23 cellular contexts compared by ENCODE assay signal in genomic region chr1:91870322-91870721, GRCh38.
"Had no signal": no experiment of that assay in that cellular context is flagged by ENCODE, and none has a peak within 500 bp of the region (broad histone marks: within the 10 kb centered on the region; RNA-seq: fewer than 3 reads in every experiment).

No MANE protein-coding gene starts in this region.

- H3K9me3 ChIP-seq: heart left ventricle, neutrophil, sigmoid colon, testis, tibial nerve, upper lobe of right lung, vagina had no signal

- H3K36me3 ChIP-seq: heart left ventricle, neutrophil, sigmoid colon, tibial nerve, upper lobe of right lung, vagina had no signal

- ATAC-seq: esophagus mucosa, heart left ventricle, left ventricle myocardium superior, upper lobe of right lung had no signal

- H3K27me3 ChIP-seq: dorsolateral prefrontal cortex, heart left ventricle, sigmoid colon, testis, tibial nerve, upper lobe of right lung, vagina had no signal

- H3K27ac ChIP-seq: dorsolateral prefrontal cortex, heart left ventricle, neutrophil, sigmoid colon, testis, tibial nerve, upper lobe of right lung, vagina had no signal

- H3K4me3 ChIP-seq: dorsolateral prefrontal cortex, heart left ventricle, lung, sigmoid colon, skin epidermis, testis, tibial nerve, upper lobe of right lung, vagina had no signal

- FAIRE-seq: endometrium, frontal cortex, islet of Langerhans had no signal

- DNase-seq: cortex of kidney; dorsolateral prefrontal cortex; effector CD8-positive, alpha-beta T cell; heart left ventricle; hippocampal formation; left ventricle myocardium superior; mesenchymal stem cell; midbrain; sigmoid colon; stimulated activated CD4-positive, alpha-beta T cell treated with anti-CD3 and anti-CD28 coated beads, Interleukin-2, amount 100 ng/mL, for 24 hours; stimulated activated CD4-positive, alpha-beta T cell treated with anti-CD3 and anti-CD28 coated beads, Interleukin-4, amount 100 ng/mL, for 4 hours; stimulated activated naive CD4-positive, alpha-beta T cell; testis; upper lobe of right lung had no signal
